In genomic region chr7:108204281-108204796, GRCh38 we compare ENCODE assay signal across 16 cellular contexts.
A peak's percentile ranks its signal among the peaks of the same experiment; 100 is the strongest.
DNase-seq lines count a peak whose midpoint lies in the region; ATAC-seq and TF ChIP-seq lines count a peak whose summit lies in the region.
"Had no signal": no experiment of that assay in that cellular context is flagged by ENCODE, and none has a peak within 500 bp of the region (broad histone marks: within the 10 kb centered on the region; RNA-seq: fewer than 3 reads in every experiment).

No MANE protein-coding gene starts in this region.

- DNase-seq in NCI-H82 (lab: John Stamatoyannopoulos, UW) (peak; percentile 73), NCI-H82 treated with DMSO at 0.1 percent for 48 hours (lab: John Stamatoyannopoulos, UW; ENCODE audit: unreplicated experiment) (no peak), NAMALWA (ENCODE audit: low spot score) (peak; percentile 31), SK-N-DZ (ENCODE audit: low spot score) (peak; percentile 52), WERI-Rb-1 (no peak)
- DNase-seq: CD4-positive, alpha-beta T cell; GM23248; H9; HFFc6; NCI-H2227 treated with DMSO at 0.1 percent for 48 hours; NCI-H510A; SW 1271; T-helper 17 cell had no signal

- no peaks in the 10 kb centered on the region for H3K9me3 ChIP-seq in WERI-Rb-1 (ENCODE audit: severe bottlenecking)
- H3K9me3 ChIP-seq: SJSA1 had no signal

- ATAC-seq in GM18861 (IDR thresholded peaks at IDR 0.05; ENCODE audit: unreplicated experiment) = no peak
- ATAC-seq in HG02678 (IDR thresholded peaks at IDR 0.05; ENCODE audit: unreplicated experiment) = no peak
- ATAC-seq: T-helper 17 cell had no signal

- no peak for TF ChIP-seq CTCF in WERI-Rb-1 (IDR thresholded peaks at IDR 0.05; ENCODE audit: low read depth, low read length)

- H3K4me3 ChIP-seq in WERI-Rb-1 (ENCODE audit: low read depth, low read length) = no peak overlapping the region
- H3K4me3 ChIP-seq: GM23248, SJSA1 had no signal

- no peaks in the 10 kb centered on the region for H3K27me3 ChIP-seq in WERI-Rb-1 (ENCODE audit: insufficient read depth, low read depth, severe bottlenecking)

- H3K27ac ChIP-seq in WERI-Rb-1 = no peak overlapping the region
- H3K27ac ChIP-seq: GM23248, SJSA1 had no signal

- no peaks in the 10 kb centered on the region for H3K36me3 ChIP-seq in WERI-Rb-1
- H3K36me3 ChIP-seq: SJSA1 had no signal

Comparison
In these comparisons a context has a peak if more than half of its experiments do, and no peak if none do; other contexts are left out.
1. DNase-seq: peak in NCI-H82 (single experiment), NAMALWA (single experiment) and SK-N-DZ (single experiment); none in NCI-H82 treated with DMSO at 0.1 percent for 48 hours (single experiment) and WERI-Rb-1 (single experiment).